10 cellular contexts compared by ENCODE assay signal in the genomic region with DNA sequence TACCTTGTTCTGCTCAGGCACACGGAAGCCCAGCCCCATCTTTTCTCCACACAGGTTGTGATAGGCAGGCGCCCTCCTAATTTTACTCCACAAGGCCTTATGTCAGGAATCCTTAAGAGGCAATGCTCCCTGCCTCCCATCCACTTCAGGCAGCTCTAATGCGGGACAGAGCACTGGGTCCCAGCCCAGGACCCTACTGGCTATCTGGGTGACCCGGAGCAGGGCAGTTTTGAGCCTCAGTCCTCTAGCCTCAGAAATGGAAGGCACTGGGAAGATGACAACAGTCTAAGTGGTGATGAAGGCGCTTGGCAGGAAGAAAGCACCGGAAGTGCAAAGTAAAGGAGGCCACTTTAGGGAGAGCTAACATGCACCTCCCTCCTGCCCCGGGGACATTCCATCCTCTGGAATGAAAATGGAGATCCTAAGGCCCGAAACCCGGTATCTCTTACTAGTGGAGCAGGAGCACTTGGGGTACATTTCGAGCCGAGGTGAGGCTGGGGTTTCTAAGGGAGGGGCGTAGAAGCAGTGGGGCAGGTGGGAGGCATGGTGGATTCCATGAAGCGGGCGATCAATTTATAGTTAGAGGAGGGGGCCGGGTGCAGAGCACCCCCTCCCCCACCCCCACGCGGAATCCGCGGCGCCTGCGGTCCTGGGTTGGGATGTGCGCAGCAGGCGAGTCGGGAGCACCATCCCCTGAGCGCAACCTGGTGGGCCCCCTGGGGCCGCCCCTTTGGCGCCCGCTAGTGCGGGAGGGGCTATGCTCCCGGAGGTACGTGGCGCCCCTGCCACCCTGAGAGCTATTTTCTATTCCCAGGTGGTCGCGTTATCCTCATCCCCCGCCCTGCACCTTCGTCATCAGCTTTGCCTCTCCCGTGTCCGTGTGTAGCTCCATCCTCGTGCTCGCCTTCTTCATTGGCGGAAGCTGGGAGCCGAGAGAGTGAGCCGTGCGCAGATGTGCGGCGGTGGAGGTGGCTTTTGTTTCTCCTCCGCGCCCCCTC. TPM values are rescaled to one million over a fixed set of nuclear protein-coding genes. Genes with fewer than 3 reads are reported as not detected.
DNase-seq lines count a peak whose midpoint lies in the region; ATAC-seq lines count a peak whose summit lies in the region.
"Had no signal": no experiment of that assay in that cellular context is flagged by ENCODE, and none has a peak within 500 bp of the region (broad histone marks: within the 10 kb centered on the region; RNA-seq: fewer than 3 reads in every experiment).

No MANE protein-coding gene starts in this region.

- H3K27me3 ChIP-seq in right cardiac atrium (ENCODE audit: control insufficient read depth, insufficient read depth) (no peaks in the 10 kb centered on the region), mononuclear cell (ENCODE audit: insufficient read depth, low read length) (peaks cover 52% of the 10 kb centered on the region)

- H3K9me3 Mint-ChIP-seq in activated naive CD8-positive, alpha-beta T cell treated with anti-CD3 and anti-CD28 coated beads, Interleukin-2, amount 50 U/mL, for 24 hours = no peaks in the 10 kb centered on the region

- H3K9me3 ChIP-seq in right cardiac atrium (ENCODE audit: control insufficient read depth, low read length) = no peaks in the 10 kb centered on the region
- H3K9me3 ChIP-seq in mononuclear cell (ENCODE audit: low read depth, low read length) = no peaks in the 10 kb centered on the region

- no peaks in the 10 kb centered on the region for H3K4me1 ChIP-seq in right cardiac atrium (ENCODE audit: control insufficient read depth, insufficient read depth, low read length)
- peaks cover 14% of the 10 kb centered on the region for H3K4me1 ChIP-seq in mononuclear cell (ENCODE audit: insufficient read depth, low read length)

- peak overlapping the region; percentile 1 for H3K4me3 ChIP-seq in right cardiac atrium (ENCODE audit: low read length)
- peak overlapping the region; percentile 19 for H3K4me3 ChIP-seq in mononuclear cell (ENCODE audit: low read length)

- intact Hi-C loops in right cardiac atrium (cut with DNase I) (no loop called here), left cardiac atrium (cut with DNase I) (no loop called here)

- WGBS in right cardiac atrium = 11% methylated on average over 48 of the region's 48 CpGs

- no peaks in the 10 kb centered on the region for H3K36me3 Mint-ChIP-seq in activated naive CD8-positive, alpha-beta T cell treated with anti-CD3 and anti-CD28 coated beads, Interleukin-2, amount 50 U/mL, for 24 hours (ENCODE audit: low read depth)

- H3K27ac ChIP-seq in right cardiac atrium (ENCODE audit: low read length) = no peak overlapping the region

- H3K27me3 Mint-ChIP-seq in activated naive CD8-positive, alpha-beta T cell treated with anti-CD3 and anti-CD28 coated beads, Interleukin-2, amount 50 U/mL, for 24 hours = peaks cover 20% of the 10 kb centered on the region

- H3K27ac Mint-ChIP-seq in activated naive CD8-positive, alpha-beta T cell treated with anti-CD3 and anti-CD28 coated beads, Interleukin-2, amount 50 U/mL, for 24 hours = peak overlapping the region; percentile 78

- peaks cover 25% of the 10 kb centered on the region for H3K4me1 Mint-ChIP-seq in activated naive CD8-positive, alpha-beta T cell treated with anti-CD3 and anti-CD28 coated beads, Interleukin-2, amount 50 U/mL, for 24 hours

- no peak for DNase-seq in right cardiac atrium
- no peak for DNase-seq in left cardiac atrium
- DNase-seq in activated naive CD8-positive, alpha-beta T cell treated with anti-CD3 and anti-CD28 coated beads, Interleukin-2, amount 50 U/mL, for 24 hours = peak; percentile 41
- DNase-seq in central memory CD4-positive, alpha-beta T cell = no peak
- no peak for DNase-seq in UCSD-AML1 (lab: John Stamatoyannopoulos, UW; ENCODE audit: unreplicated experiment)
- DNase-seq: Calu3 had no signal

- ATAC-seq in right cardiac atrium (no peak), left cardiac atrium (no peak), GM21825 (IDR thresholded peaks at IDR 0.05; ENCODE audit: unreplicated experiment) (no peak), GM19351 (IDR thresholded peaks at IDR 0.05; ENCODE audit: unreplicated experiment) (no peak)
- ATAC-seq in activated naive CD8-positive, alpha-beta T cell treated with anti-CD3 and anti-CD28 coated beads, Interleukin-2, amount 50 U/mL, for 24 hours = no peak

- H3K4me3 Mint-ChIP-seq in activated naive CD8-positive, alpha-beta T cell treated with anti-CD3 and anti-CD28 coated beads, Interleukin-2, amount 50 U/mL, for 24 hours = peak overlapping the region; percentile 75

RNA-seq across cellular contexts. Expression of gene MT1F, which starts 4.9 kb away (rescaled TPM):
- total RNA-seq in right cardiac atrium (1 to 10 TPM; 1.3 to 3.9 (median 2.7) TPM), left cardiac atrium (1 to 10 TPM; 6.7 to 7.9 TPM), mononuclear cell (3.3 TPM)
- polyA plus RNA-seq in right cardiac atrium = 3.7 TPM
- total RNA-seq: myocyte had no signal

RNA-seq across cellular contexts. Expression of gene MT1G, which starts 5.2 kb away (rescaled TPM):
- total RNA-seq in right cardiac atrium (1 to 10 TPM in 1 of 4 donors, under 1 TPM in 1, not detected in 2; 0.71 to 1.1 TPM), left cardiac atrium (1 to 10 TPM; 3.6 to 5.1 TPM), mononuclear cell (not detected)
- 8.0 TPM for polyA plus RNA-seq in right cardiac atrium
- total RNA-seq: Calu3, myocyte had no signal

RNA-seq across cellular contexts. Expression of gene MT1H, which starts 7.0 kb away (rescaled TPM):
- not detected for total RNA-seq in right cardiac atrium
- not detected for polyA plus RNA-seq in right cardiac atrium
- total RNA-seq in left cardiac atrium = not detected
- total RNA-seq in mononuclear cell = not detected
- total RNA-seq: Calu3, myocyte had no signal

RNA-seq across cellular contexts. Expression of gene MT1B, which starts 11.0 kb away (rescaled TPM):
- total RNA-seq in right cardiac atrium = not detected
- polyA plus RNA-seq in right cardiac atrium = not detected
- total RNA-seq in left cardiac atrium = not detected
- total RNA-seq in mononuclear cell = not detected
- total RNA-seq: Calu3, myocyte had no signal

RNA-seq across cellular contexts. Expression of gene MT1X, which starts 19.6 kb away (rescaled TPM):
- 100 to 1,000 TPM in 3 of 4 donors, 10 to 100 TPM in 1; 75.7 to 367 (median 180) TPM for total RNA-seq in right cardiac atrium
- 287 TPM for polyA plus RNA-seq in right cardiac atrium
- 100 to 1,000 TPM; 104 to 336 TPM for total RNA-seq in left cardiac atrium
- total RNA-seq in mononuclear cell = 28.8 TPM
